14 cellular contexts compared by ENCODE assay signal in the genomic region with DNA sequence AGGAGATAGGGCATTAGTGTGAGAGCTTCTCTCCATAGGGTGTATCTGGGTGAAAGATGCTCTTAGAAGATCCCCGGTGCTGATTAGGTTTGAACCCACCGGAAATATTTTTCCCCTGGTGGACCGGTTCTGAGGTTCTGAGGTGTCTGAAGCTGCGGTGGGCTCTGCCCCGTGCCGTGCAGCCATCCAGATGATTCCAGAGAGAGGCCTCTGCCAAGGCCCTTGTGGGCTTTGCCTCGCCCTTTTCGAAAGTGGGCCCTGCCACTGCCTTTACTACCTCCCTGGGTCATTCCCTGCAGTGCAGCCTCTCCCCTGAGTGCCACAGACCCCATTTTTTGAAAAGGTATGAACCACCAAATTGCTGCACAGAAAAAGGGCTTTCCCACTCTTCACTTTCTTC. TPM values are rescaled to one million over a fixed set of nuclear protein-coding genes. Genes with fewer than 3 reads are reported as not detected.
DNase-seq lines count a peak whose midpoint lies in the region; ATAC-seq and TF ChIP-seq lines count a peak whose summit lies in the region.
"Had no signal": no experiment of that assay in that cellular context is flagged by ENCODE, and none has a peak within 500 bp of the region (broad histone marks: within the 10 kb centered on the region; RNA-seq: fewer than 3 reads in every experiment).

No MANE protein-coding gene starts in this region.

- H4K8ac ChIP-seq in mesenchymal stem cell (ENCODE audit: low read length) = no peak overlapping the region

- no peak overlapping the region for H4K91ac ChIP-seq in mesenchymal stem cell (ENCODE audit: low read length)

- TF ChIP-seq CTCF in CD4-positive, alpha-beta T cell (IDR thresholded peaks at IDR 0.05) = no peak
- no peak for TF ChIP-seq CTCF in Peyer's patch (IDR thresholded peaks at IDR 0.05)
- TF ChIP-seq CTCF in natural killer cell (IDR thresholded peaks at IDR 0.05) = no peak

- no peak overlapping the region for H3K23ac ChIP-seq in mesenchymal stem cell (ENCODE audit: low read length in 2 of 2)

- H3K18ac ChIP-seq in mesenchymal stem cell (ENCODE audit: low read depth in 1 of 2, low read length in 2 of 2) = no peak overlapping the region

- peaks cover 78% of the 10 kb centered on the region for H3K4me1 Mint-ChIP-seq in CD4-positive, alpha-beta T cell (ENCODE audit: low read depth)
- peaks cover 47% of the 10 kb centered on the region for H3K4me1 Mint-ChIP-seq in activated naive CD8-positive, alpha-beta T cell treated with anti-CD3 and anti-CD28 coated beads for 36 hours
- H3K4me1 Mint-ChIP-seq in natural killer cell = peaks cover 90 to 95% of the 10 kb centered on the region in 2 donors

- H3K36me3 ChIP-seq in Peyer's patch = no peaks in the 10 kb centered on the region
- no peaks in the 10 kb centered on the region for H3K36me3 ChIP-seq in mesenchymal stem cell (ENCODE audit: control insufficient read depth in 1 of 2, insufficient read depth in 2 of 2, low read depth in 1 of 2, low read length in 2 of 2)

- peak in 8 of 10 experiments; percentile 27 to 57 (median 44) for DNase-seq in CD4-positive, alpha-beta T cell
- DNase-seq in Peyer's patch (no peak), natural killer cell (no peak), mesenchymal stem cell (no peak), NCI-H774 (lab: John Stamatoyannopoulos, UW) (no peak), NCI-H1105 (lab: John Stamatoyannopoulos, UW) (no peak)
- peak; percentile 31 for DNase-seq in activated naive CD8-positive, alpha-beta T cell treated with anti-CD3 and anti-CD28 coated beads for 36 hours
- DNase-seq: HCEC 1CT; MM.1S; NK-92 treated with Interleukin-12 subunit alpha and Interleukin-12 subunit beta, amount 100 ng/mL, for 24 hours; stimulated activated CD4-positive, alpha-beta T cell treated with anti-CD3 and anti-CD28 coated beads, Interleukin-4, amount 100 ng/mL, for 4 hours had no signal

- H3K9ac ChIP-seq in mesenchymal stem cell (ENCODE audit: low read length) = no peak overlapping the region

- H3K36me3 Mint-ChIP-seq in CD4-positive, alpha-beta T cell (ENCODE audit: low read depth) = peaks cover 76% of the 10 kb centered on the region
- peaks cover 54% of the 10 kb centered on the region for H3K36me3 Mint-ChIP-seq in activated naive CD8-positive, alpha-beta T cell treated with anti-CD3 and anti-CD28 coated beads for 36 hours
- H3K36me3 Mint-ChIP-seq in natural killer cell = no peaks in the 10 kb centered on the region

- H2AFZ ChIP-seq in mesenchymal stem cell (ENCODE audit: low read depth, low read length) = no peak overlapping the region

- H2BK15ac ChIP-seq in mesenchymal stem cell (ENCODE audit: low read depth, poor library complexity, severe bottlenecking) = no peak overlapping the region

- H3K4me3 ChIP-seq in Peyer's patch = peak overlapping the region; percentile 3 to 57 (median 41)
- H3K4me3 ChIP-seq in mesenchymal stem cell (ENCODE audit: insufficient read depth in 1 of 2, low read depth in 1 of 2, low read length in 2 of 2) = no peak overlapping the region

- H3K4ac ChIP-seq in mesenchymal stem cell (ENCODE audit: low read depth in 1 of 2, low read length in 2 of 2) = no peak overlapping the region

- peak overlapping the region; percentile 66 for H3K27ac ChIP-seq in CD4-positive, alpha-beta T cell (ENCODE audit: low read depth, low read length)
- H3K27ac ChIP-seq in Peyer's patch = peak overlapping the region in 1 of 4 donors; percentile 56
- no peak overlapping the region for H3K27ac ChIP-seq in mesenchymal stem cell (ENCODE audit: low read length, poor library complexity, severe bottlenecking)
- H3K27ac ChIP-seq: VCaP had no signal

- peak overlapping the region; percentile 86 for H3K4me3 Mint-ChIP-seq in CD4-positive, alpha-beta T cell
- H3K4me3 Mint-ChIP-seq in activated naive CD8-positive, alpha-beta T cell treated with anti-CD3 and anti-CD28 coated beads for 36 hours = peak overlapping the region; percentile 85
- H3K4me3 Mint-ChIP-seq in natural killer cell = peak overlapping the region; percentile 85

- peaks cover 0 to 9% (median 5%) of the 10 kb centered on the region in 4 donors for H3K4me1 ChIP-seq in Peyer's patch
- no peaks in the 10 kb centered on the region for H3K4me1 ChIP-seq in mesenchymal stem cell (ENCODE audit: control insufficient read depth, insufficient read depth, low read depth, low read length)

- ATAC-seq in CD4-positive, alpha-beta T cell (ENCODE audit: poor library complexity) = no peak
- ATAC-seq in natural killer cell (no peak), GM18870 (IDR thresholded peaks at IDR 0.05; ENCODE audit: unreplicated experiment) (no peak)

- intact Hi-C loops in CD4-positive, alpha-beta T cell (cut with DNase I, micrococcal nuclease) = loop anchor here in 1 of 2 experiments (1.0 kb wide), 1 partner anchor 285 kb away; no protein-coding TSS in a partner anchor
- intact Hi-C loops in natural killer cell (cut with micrococcal nuclease) = loop anchor here (5.0 kb wide), 1 partner anchor 284 kb away; a partner anchor contains a TSS

- CTCF ChIA-PET in CD4-positive, alpha-beta T cell (lab: Charles Lee) = interaction anchor here (0.9 to 3.9 kb wide), 5 partner anchors 14 to 284 kb away, joined by 3 to 12 read pairs (median 4); a partner anchor contains a TSS

- TF ChIP-seq POLR2A in Peyer's patch (IDR thresholded peaks at IDR 0.05) = no peak

- H3K9me3 Mint-ChIP-seq in CD4-positive, alpha-beta T cell = no peaks in the 10 kb centered on the region
- peaks cover 18% of the 10 kb centered on the region for H3K9me3 Mint-ChIP-seq in activated naive CD8-positive, alpha-beta T cell treated with anti-CD3 and anti-CD28 coated beads for 36 hours
- H3K9me3 Mint-ChIP-seq in natural killer cell = peaks cover 2 to 3% of the 10 kb centered on the region in 2 donors

- H3K27me3 ChIP-seq in CD4-positive, alpha-beta T cell (ENCODE audit: control insufficient read depth, insufficient read depth, low read length) = no peaks in the 10 kb centered on the region
- H3K27me3 ChIP-seq in Peyer's patch = no peaks in the 10 kb centered on the region
- H3K27me3 ChIP-seq in mesenchymal stem cell (ENCODE audit: control insufficient read depth in 1 of 2, insufficient read depth in 1 of 2, low read length in 2 of 2) = peaks cover 26 to 39% of the 10 kb centered on the region in 2 experiments

- H2BK12ac ChIP-seq in mesenchymal stem cell (ENCODE audit: low read length in 2 of 2) = no peak overlapping the region

- H2BK5ac ChIP-seq in mesenchymal stem cell (ENCODE audit: low read depth, low read length, poor library complexity, severe bottlenecking) = no peak overlapping the region

- no peak overlapping the region for H3K14ac ChIP-seq in mesenchymal stem cell (ENCODE audit: low read length in 2 of 2)

- H3K27ac Mint-ChIP-seq in CD4-positive, alpha-beta T cell = peak overlapping the region; percentile 78
- H3K27ac Mint-ChIP-seq in activated naive CD8-positive, alpha-beta T cell treated with anti-CD3 and anti-CD28 coated beads for 36 hours = peak overlapping the region; percentile 92
- peak overlapping the region; percentile 92 to 97 for H3K27ac Mint-ChIP-seq in natural killer cell

- peaks cover 10% of the 10 kb centered on the region for H3K9me3 ChIP-seq in CD4-positive, alpha-beta T cell (ENCODE audit: control insufficient read depth, low read length)
- H3K9me3 ChIP-seq in Peyer's patch (no peaks in the 10 kb centered on the region), mesenchymal stem cell (ENCODE audit: control insufficient read depth, low read length) (no peaks in the 10 kb centered on the region)

- WGBS in mesenchymal stem cell = 83% methylated on average over 8 of the region's 8 CpGs

- no peak overlapping the region for H2BK120ac ChIP-seq in mesenchymal stem cell (ENCODE audit: low read depth, low read length)

- no peak overlapping the region for H2AK5ac ChIP-seq in mesenchymal stem cell (ENCODE audit: low read length, severe bottlenecking)

- POLR2A ChIA-PET in CD4-positive, alpha-beta T cell (lab: Charles Lee) = interaction anchor here (0.9 to 13.3 kb wide), 12 partner anchors 14 to 303 kb away, joined by 3 to 499 read pairs (median 28); a partner anchor contains a TSS

- no peaks in the 10 kb centered on the region for H3K27me3 Mint-ChIP-seq in CD4-positive, alpha-beta T cell
- H3K27me3 Mint-ChIP-seq in activated naive CD8-positive, alpha-beta T cell treated with anti-CD3 and anti-CD28 coated beads for 36 hours = no peaks in the 10 kb centered on the region
- H3K27me3 Mint-ChIP-seq in natural killer cell (ENCODE audit: low read depth in 2 of 2) = no peaks in the 10 kb centered on the region

- H3K79me1 ChIP-seq in mesenchymal stem cell (replicated peaks; ENCODE audit: low read length, poor library complexity, severe bottlenecking) = no peaks in the 10 kb centered on the region

- H3K4me2 ChIP-seq in mesenchymal stem cell (ENCODE audit: low read length, poor library complexity, severe bottlenecking) = no peak overlapping the region

RNA-seq across cellular contexts. Expression of a gene that starts 2.8 kb away (rescaled TPM):
- 1 to 10 TPM; 2.9 to 3.8 TPM for total RNA-seq in CD4-positive, alpha-beta T cell
- total RNA-seq in Peyer's patch = 10 to 100 TPM in 1 of 4 donors, 1 to 10 TPM in 2, under 1 TPM in 1; 0.88 to 19.8 (median 5.2) TPM
- total RNA-seq in activated naive CD8-positive, alpha-beta T cell treated with anti-CD3 and anti-CD28 coated beads for 36 hours = 10 to 100 TPM; 11.1 to 11.9 TPM
- total RNA-seq in natural killer cell = 10 to 100 TPM in 1 of 3 donors, 1 to 10 TPM in 2; 6.7 to 17.7 (median 8.4) TPM
- not detected for polyA plus RNA-seq in mesenchymal stem cell (2013, experiment 1 of 2)
- not detected for polyA plus RNA-seq in mesenchymal stem cell (2013, experiment 2 of 2)
- total RNA-seq: HT1080 had no signal

Comparison
In these comparisons a context has a peak if more than half of its experiments do, and no peak if none do; other contexts are left out.
1. DNase-seq: peak in CD4-positive, alpha-beta T cell (8 of 10) and activated naive CD8-positive, alpha-beta T cell treated with anti-CD3 and anti-CD28 coated beads for 36 hours (single experiment); none in Peyer's patch (0 of 3), natural killer cell (single experiment), mesenchymal stem cell (single experiment), NCI-H774 (single experiment) and NCI-H1105 (single experiment).
2. H3K4me3 ChIP-seq: peak in Peyer's patch (4 of 4); none in mesenchymal stem cell (0 of 2).
3. Peak in every context shown above with its lines, with median percentiles within 50 percentile points of each other: H3K27ac Mint-ChIP-seq and H3K4me3 Mint-ChIP-seq.